ENCODE assay signal across 10 cellular contexts in the genomic region with DNA sequence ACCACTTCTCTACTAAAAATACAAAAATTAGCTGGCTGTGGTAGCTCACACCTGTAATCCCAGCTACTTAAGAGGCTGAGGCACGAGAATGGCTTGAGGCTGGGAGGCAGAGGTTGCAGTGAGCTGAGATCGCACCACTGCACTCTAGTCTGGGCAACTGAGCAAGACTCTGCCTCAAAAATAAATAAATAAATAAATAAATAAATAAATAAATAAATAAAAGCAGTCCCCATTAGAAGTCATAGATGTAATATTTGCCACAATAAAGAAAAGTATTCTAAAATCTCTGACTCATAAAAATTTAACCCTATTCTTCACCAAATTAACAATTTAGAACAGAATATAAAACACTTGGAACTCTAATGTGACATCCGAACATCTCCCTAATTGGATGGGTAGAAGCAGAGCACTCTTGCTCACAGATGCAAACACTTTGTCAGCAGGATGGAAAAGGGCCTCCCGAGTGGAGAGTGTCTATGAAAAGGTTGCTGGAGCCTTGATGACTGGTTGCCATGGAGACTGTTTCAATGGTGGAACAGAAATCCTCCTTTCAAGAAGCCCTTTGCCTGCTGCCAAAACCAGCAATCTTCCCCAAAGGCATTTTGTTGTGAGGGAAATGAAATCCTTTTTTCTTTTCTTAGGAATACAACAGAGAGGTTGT. TPM values are rescaled to one million over a fixed set of nuclear protein-coding genes. Genes with fewer than 3 reads are reported as not detected.
DNase-seq lines count a peak whose midpoint lies in the region; ATAC-seq and TF ChIP-seq lines count a peak whose summit lies in the region.
"Had no signal": no experiment of that assay in that cellular context is flagged by ENCODE, and none has a peak within 500 bp of the region (broad histone marks: within the 10 kb centered on the region; RNA-seq: fewer than 3 reads in every experiment).

No MANE protein-coding gene starts in this region.

- H3K4me3 ChIP-seq in thoracic aorta, result peak overlapping the region; percentile 16
- no peak overlapping the region for H3K4me3 ChIP-seq in adrenal gland
- H3K4me3 ChIP-seq: transverse colon had no signal

- DNase-seq in NCI-H1436 (lab: John Stamatoyannopoulos, UW) (peak; percentile 74), NCI-H1436 treated with DMSO at 0.1 percent for 48 hours (lab: John Stamatoyannopoulos, UW) (no peak), hippocampal formation (lab: John Stamatoyannopoulos, UW) (peak; percentile 17 to 60), thoracic aorta (ENCODE audit: low spot score) (no peak), D341Med (ENCODE audit: low spot score) (no peak), adrenal gland (no peak)
- no peak for DNase-seq in activated T-cell treated with anti-CD3 and anti-CD28 coated beads, Interleukin-2, amount 50 U/mL, for 48 hours
- DNase-seq: T1000, transverse colon had no signal

- H3K36me3 ChIP-seq in thoracic aorta, result no peaks in the 10 kb centered on the region
- H3K36me3 ChIP-seq in adrenal gland (replicated peaks in 1 of 2), result no peaks in the 10 kb centered on the region

- no peak for TF ChIP-seq CTCF in thoracic aorta (IDR thresholded peaks at IDR 0.05)
- no peak for TF ChIP-seq CTCF in adrenal gland (IDR thresholded peaks at IDR 0.05)

- H3K27ac ChIP-seq in angular gyrus (ENCODE audit: low read depth, low read length), result peak overlapping the region; percentile 47
- H3K27ac ChIP-seq in thoracic aorta, result peak overlapping the region; percentile 90 to 97
- H3K27ac ChIP-seq in adrenal gland, result peak overlapping the region in 2 of 5 donors; percentile 43 to 73

- TF ChIP-seq POLR2A in adrenal gland (IDR thresholded peaks at IDR 0.05), result no peak

- H3K9me3 ChIP-seq in thoracic aorta, result no peaks in the 10 kb centered on the region
- H3K9me3 ChIP-seq in adrenal gland (replicated peaks in 1 of 3), result no peaks in the 10 kb centered on the region
- H3K9me3 ChIP-seq: transverse colon had no signal

- peak; percentile 75 for ATAC-seq in thoracic aorta (ENCODE audit: insufficient number of reproducible peaks, low FRiP score, low read depth)

- WGBS in adrenal gland, 4 donors, result 73 to 83% (median 80%) methylated on average over 4 of the region's 4 CpGs

- H3K4me1 ChIP-seq in thoracic aorta (ENCODE audit: control insufficient read depth in 1 of 2, low read depth in 2 of 2) (peaks cover 8 to 29% of the 10 kb centered on the region in 2 donors), adrenal gland (replicated peaks in 1 of 2) (peaks cover 0 to 11% of the 10 kb centered on the region in 2 donors)
- H3K4me1 ChIP-seq: transverse colon had no signal

- intact Hi-C loops in adrenal gland (cut with DNase I), result no loop called here

- H3K27me3 ChIP-seq in thoracic aorta (replicated peaks; ENCODE audit: insufficient read depth) (no peaks in the 10 kb centered on the region), adrenal gland (no peaks in the 10 kb centered on the region)
- H3K27me3 ChIP-seq: transverse colon had no signal

RNA-seq across cellular contexts. Expression of a gene that starts 38.9 kb away (rescaled TPM):
- total RNA-seq in thoracic aorta (10 to 100 TPM; 36.4 to 52.5 TPM), adrenal gland (10 to 100 TPM in 2 of 8 donors, 1 to 10 TPM in 6; 1.6 to 11.7 (median 6.1) TPM)
- 10 to 100 TPM in 2 of 3 donors, 1 to 10 TPM in 1; 2.4 to 42.7 (median 30.3) TPM for polyA plus RNA-seq in adrenal gland

Comparison
In these comparisons a context has a peak if more than half of its experiments do, and no peak if none do; other contexts are left out.
1. DNase-seq: peak in NCI-H1436 (single experiment) and hippocampal formation (2 of 2); none in NCI-H1436 treated with DMSO at 0.1 percent for 48 hours (single experiment), thoracic aorta (single experiment), activated T-cell treated with anti-CD3 and anti-CD28 coated beads, Interleukin-2, amount 50 U/mL, for 48 hours (0 of 2), D341Med (single experiment) and adrenal gland (0 of 7).